Comparison of ENCODE assay signal across 2 cellular contexts in genomic region chr12:92779902-92780301, GRCh38.
A peak's percentile ranks its signal among the peaks of the same experiment; 100 is the strongest.
TF ChIP-seq lines count a peak whose summit lies in the region.

No MANE protein-coding gene starts in this region.

TF ChIP-seq in Ishikawa, 13 proteins besides CTCF, POLR2A, EP300 and RAD21:
- peak; percentile 25; the same call in 1 of the 2 replicates for TF ChIP-seq CEBPB (IDR thresholded peaks at IDR 0.05)
- no peak for TF ChIP-seq MAX (IDR thresholded peaks at IDR 0.05)
TF ChIP-seq in Ishikawa: peak in this region for 1.

TF ChIP-seq in GM12878, 131 proteins besides CTCF, POLR2A, EP300 and RAD21:
- TF ChIP-seq CREM (IDR thresholded peaks at IDR 0.05; ENCODE audit: low read depth): no peak
- TF ChIP-seq JUND (IDR thresholded peaks at IDR 0.05; ENCODE audit: low read depth, low read length): no peak
- TF ChIP-seq ZSCAN29 (IDR thresholded peaks at IDR 0.05): no peak
- no peak for TF ChIP-seq FOXM1 (IDR thresholded peaks at IDR 0.05; ENCODE audit: low read depth, low read length)
- no peak for TF ChIP-seq PBX3 (IDR thresholded peaks at IDR 0.05; ENCODE audit: insufficient replicate concordance, low read depth, low read length)
- TF ChIP-seq FOS (IDR thresholded peaks at IDR 0.05; ENCODE audit: borderline replicate concordance, extremely low read depth, insufficient read length): no peak
- TF ChIP-seq, protein P1, sequence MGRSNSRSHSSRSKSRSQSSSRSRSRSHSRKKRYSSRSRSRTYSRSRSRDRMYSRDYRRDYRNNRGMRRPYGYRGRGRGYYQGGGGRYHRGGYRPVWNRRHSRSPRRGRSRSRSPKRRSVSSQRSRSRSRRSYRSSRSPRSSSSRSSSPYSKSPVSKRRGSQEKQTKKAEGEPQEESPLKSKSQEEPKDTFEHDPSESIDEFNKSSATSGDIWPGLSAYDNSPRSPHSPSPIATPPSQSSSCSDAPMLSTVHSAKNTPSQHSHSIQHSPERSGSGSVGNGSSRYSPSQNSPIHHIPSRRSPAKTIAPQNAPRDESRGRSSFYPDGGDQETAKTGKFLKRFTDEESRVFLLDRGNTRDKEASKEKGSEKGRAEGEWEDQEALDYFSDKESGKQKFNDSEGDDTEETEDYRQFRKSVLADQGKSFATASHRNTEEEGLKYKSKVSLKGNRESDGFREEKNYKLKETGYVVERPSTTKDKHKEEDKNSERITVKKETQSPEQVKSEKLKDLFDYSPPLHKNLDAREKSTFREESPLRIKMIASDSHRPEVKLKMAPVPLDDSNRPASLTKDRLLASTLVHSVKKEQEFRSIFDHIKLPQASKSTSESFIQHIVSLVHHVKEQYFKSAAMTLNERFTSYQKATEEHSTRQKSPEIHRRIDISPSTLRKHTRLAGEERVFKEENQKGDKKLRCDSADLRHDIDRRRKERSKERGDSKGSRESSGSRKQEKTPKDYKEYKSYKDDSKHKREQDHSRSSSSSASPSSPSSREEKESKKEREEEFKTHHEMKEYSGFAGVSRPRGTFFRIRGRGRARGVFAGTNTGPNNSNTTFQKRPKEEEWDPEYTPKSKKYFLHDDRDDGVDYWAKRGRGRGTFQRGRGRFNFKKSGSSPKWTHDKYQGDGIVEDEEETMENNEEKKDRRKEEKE (IDR thresholded peaks at IDR 0.05): no peak
- TF ChIP-seq MEF2B (IDR thresholded peaks at IDR 0.05; ENCODE audit: partially characterized antibody, poor library complexity, severe bottlenecking): no peak
- TF ChIP-seq TAF1 (IDR thresholded peaks at IDR 0.05; ENCODE audit: borderline replicate concordance, low read depth, low read length): no peak
- no peak for TF ChIP-seq USF1 (IDR thresholded peaks at IDR 0.05; ENCODE audit: borderline replicate concordance, extremely low read length, insufficient read depth, low read depth, low read length)
- no peak for TF ChIP-seq BCL11A (IDR thresholded peaks at IDR 0.05; ENCODE audit: low read depth, low read length)
- TF ChIP-seq SUPT20H (IDR thresholded peaks at IDR 0.05; ENCODE audit: borderline replicate concordance, control insufficient read depth, low read depth, low read length): no peak
- no peak for TF ChIP-seq CBX3 (IDR thresholded peaks at IDR 0.05; ENCODE audit: borderline replicate concordance, low read depth)
- TF ChIP-seq ZNF622 (IDR thresholded peaks at IDR 0.05): no peak
- no peak for TF ChIP-seq WRNIP1 (IDR thresholded peaks at IDR 0.05; ENCODE audit: borderline replicate concordance, low read depth, low read length)
- no peak for TF ChIP-seq SPI1 (IDR thresholded peaks at IDR 0.05; ENCODE audit: borderline replicate concordance, insufficient read depth, low read depth, low read length)
